In the genomic region with DNA sequence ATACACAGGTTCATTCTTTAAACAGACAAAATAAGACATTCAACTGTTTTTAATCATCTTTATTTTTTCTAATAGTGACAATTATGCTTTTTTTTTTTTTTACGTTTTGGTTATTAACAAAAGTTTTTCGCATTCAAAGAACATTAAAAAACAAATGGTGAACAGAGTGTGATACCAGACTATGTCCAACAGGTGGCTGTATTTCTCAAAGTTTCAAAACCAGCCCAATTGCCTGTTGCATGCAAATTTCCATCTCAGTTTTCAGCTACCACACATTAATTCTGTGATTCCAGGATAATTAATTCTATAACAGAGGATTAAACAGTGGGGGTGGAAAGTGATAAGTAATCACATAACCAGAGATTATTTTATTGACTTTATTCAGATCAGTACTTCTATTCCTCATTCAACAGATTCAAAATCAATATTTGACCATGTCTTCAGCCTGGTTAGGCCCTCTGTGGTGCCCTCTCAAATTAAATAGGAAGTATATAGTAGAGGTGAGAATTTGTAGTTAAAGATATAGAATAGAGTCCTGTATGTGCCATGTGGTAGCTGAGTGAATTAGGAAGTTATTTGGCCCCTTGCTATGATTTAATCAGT, we compare ENCODE assay signal across 10 cellular contexts.
DNase-seq lines count a peak whose midpoint lies in the region; ATAC-seq and TF ChIP-seq lines count a peak whose summit lies in the region.
"Had no signal": no experiment of that assay in that cellular context is flagged by ENCODE, and none has a peak within 500 bp of the region (broad histone marks: within the 10 kb centered on the region; RNA-seq: fewer than 3 reads in every experiment).

No MANE protein-coding gene starts in this region.

- TF ChIP-seq CTCF in LNCaP clone FGC (IDR thresholded peaks at IDR 0.05; ENCODE audit: control insufficient read depth, extremely low read depth, insufficient read depth) (peak; percentile 59), astrocyte of the cerebellum (IDR thresholded peaks at IDR 0.05; ENCODE audit: low read depth, low read length, missing control alignments) (peak; percentile 58), liver (IDR thresholded peaks at IDR 0.05; ENCODE audit: low read depth, low read length, missing input control) (peak; percentile 67)

- H3K27me3 ChIP-seq in liver (ENCODE audit: control insufficient read depth in 4 of 4, insufficient read depth in 4 of 4, low read length in 3 of 4) = peaks cover 0 to 2% (median under 1%) of the 10 kb centered on the region in 4 donors

- H3K36me3 ChIP-seq in liver (ENCODE audit: control insufficient read depth in 4 of 4, insufficient read depth in 3 of 4, low read depth in 1 of 4, low read length in 3 of 4) = no peaks in the 10 kb centered on the region

- no peaks in the 10 kb centered on the region for H3K4me1 Mint-ChIP-seq in activated CD4-positive, alpha-beta T cell treated with anti-CD3 and anti-CD28 coated beads, Interleukin-2, amount 10 ng/mL, durations not matched to agents 24 days and 14 days
- H3K4me1 Mint-ChIP-seq: activated naive CD8-positive, alpha-beta T cell treated with anti-CD3 and anti-CD28 coated beads, Interleukin-2, amount 10 ng/mL, durations not matched to agents 7 days and 5 days had no signal

- TF ChIP-seq RAD21 in liver (IDR thresholded peaks at IDR 0.05) = peak; percentile 79 to 82

- peaks cover 4% of the 10 kb centered on the region for H3K27me3 Mint-ChIP-seq in activated CD4-positive, alpha-beta T cell treated with anti-CD3 and anti-CD28 coated beads, Interleukin-2, amount 10 ng/mL, durations not matched to agents 24 days and 14 days

- no peaks in the 10 kb centered on the region for H3K4me1 ChIP-seq in liver (ENCODE audit: control insufficient read depth in 4 of 4, insufficient read depth in 4 of 4, low read length in 3 of 4)

- no peaks in the 10 kb centered on the region for H3K9me3 ChIP-seq in liver (ENCODE audit: control insufficient read depth in 4 of 4, low read length in 3 of 4)

- in situ Hi-C loops in astrocyte of the cerebellum (cut with HindIII; ENCODE audit: low sequenced_read_pairs) = loop anchor here (25.0 kb wide), 1 partner anchor 411 kb away; no protein-coding TSS in a partner anchor

- H3K36me3 Mint-ChIP-seq in activated CD4-positive, alpha-beta T cell treated with anti-CD3 and anti-CD28 coated beads, Interleukin-2, amount 10 ng/mL, durations not matched to agents 24 days and 14 days (ENCODE audit: low read depth) = no peaks in the 10 kb centered on the region
- H3K36me3 Mint-ChIP-seq: activated naive CD8-positive, alpha-beta T cell treated with anti-CD3 and anti-CD28 coated beads, Interleukin-2, amount 10 ng/mL, durations not matched to agents 7 days and 5 days; CD4-positive, alpha-beta memory T cell had no signal

- no peak overlapping the region for H3K4me3 ChIP-seq in LNCaP clone FGC (ENCODE audit: low read depth, low read length)
- no peak overlapping the region for H3K4me3 ChIP-seq in astrocyte of the cerebellum (ENCODE audit: low read depth, low read length)
- no peak overlapping the region for H3K4me3 ChIP-seq in liver (ENCODE audit: low read depth in 1 of 3, low read length in 3 of 3)

- H3K27ac ChIP-seq in liver (ENCODE audit: low read depth in 1 of 2, low read length in 2 of 2) = no peak overlapping the region

- no peak overlapping the region for H3K4me3 Mint-ChIP-seq in activated CD4-positive, alpha-beta T cell treated with anti-CD3 and anti-CD28 coated beads, Interleukin-2, amount 10 ng/mL, durations not matched to agents 24 days and 14 days
- H3K4me3 Mint-ChIP-seq: activated naive CD8-positive, alpha-beta T cell treated with anti-CD3 and anti-CD28 coated beads, Interleukin-2, amount 10 ng/mL, durations not matched to agents 7 days and 5 days; CD4-positive, alpha-beta memory T cell had no signal

- H3K9ac ChIP-seq in liver (ENCODE audit: low read depth in 1 of 2, low read length in 2 of 2) = no peak overlapping the region

- peak; percentile 80 for ATAC-seq in GM21723 (IDR thresholded peaks at IDR 0.05; ENCODE audit: unreplicated experiment)
- no peak for ATAC-seq in HG03457 (IDR thresholded peaks at IDR 0.05; ENCODE audit: unreplicated experiment)

- intact Hi-C loops in activated CD4-positive, alpha-beta T cell treated with anti-CD3 and anti-CD28 coated beads, Interleukin-2, amount 10 ng/mL, durations not matched to agents 24 days and 14 days (cut with micrococcal nuclease) = loop anchor here (2.0 to 10.0 kb wide), 4 partner anchors 151 to 784 kb away; no protein-coding TSS in a partner anchor

- H3K9me3 Mint-ChIP-seq in activated CD4-positive, alpha-beta T cell treated with anti-CD3 and anti-CD28 coated beads, Interleukin-2, amount 10 ng/mL, durations not matched to agents 24 days and 14 days = peaks cover 7% of the 10 kb centered on the region
- H3K9me3 Mint-ChIP-seq: activated naive CD8-positive, alpha-beta T cell treated with anti-CD3 and anti-CD28 coated beads, Interleukin-2, amount 10 ng/mL, durations not matched to agents 7 days and 5 days had no signal

- peak in 2 of 3 experiments; percentile 17 to 51 for DNase-seq in NCI-H1417 (lab: John Stamatoyannopoulos, UW)
- no peak for DNase-seq in NCI-H1417 treated with DMSO at 0.1 percent for 48 hours (lab: John Stamatoyannopoulos, UW)
- DNase-seq in LNCaP clone FGC (ENCODE audit: low read depth) = no peak
- peak; percentile 36 for DNase-seq in astrocyte of the cerebellum (ENCODE audit: low read depth)
- no peak for DNase-seq in activated CD4-positive, alpha-beta T cell treated with anti-CD3 and anti-CD28 coated beads, Interleukin-2, amount 10 ng/mL, durations not matched to agents 24 days and 14 days
- DNase-seq: activated naive CD8-positive, alpha-beta T cell treated with anti-CD3 and anti-CD28 coated beads, Interleukin-2, amount 10 ng/mL, durations not matched to agents 7 days and 5 days had no signal

- WGBS in liver = 23% methylated on average over 2 of the region's 2 CpGs

- no peak overlapping the region for H3K27ac Mint-ChIP-seq in activated CD4-positive, alpha-beta T cell treated with anti-CD3 and anti-CD28 coated beads, Interleukin-2, amount 10 ng/mL, durations not matched to agents 24 days and 14 days
- H3K27ac Mint-ChIP-seq: activated naive CD8-positive, alpha-beta T cell treated with anti-CD3 and anti-CD28 coated beads, Interleukin-2, amount 10 ng/mL, durations not matched to agents 7 days and 5 days; CD4-positive, alpha-beta memory T cell had no signal

TF ChIP-seq in liver, 16 proteins besides CTCF, POLR2A, EP300 and RAD21:
- TF ChIP-seq ATF3 (IDR thresholded peaks at IDR 0.05) = no peak
- TF ChIP-seq, protein P1, sequence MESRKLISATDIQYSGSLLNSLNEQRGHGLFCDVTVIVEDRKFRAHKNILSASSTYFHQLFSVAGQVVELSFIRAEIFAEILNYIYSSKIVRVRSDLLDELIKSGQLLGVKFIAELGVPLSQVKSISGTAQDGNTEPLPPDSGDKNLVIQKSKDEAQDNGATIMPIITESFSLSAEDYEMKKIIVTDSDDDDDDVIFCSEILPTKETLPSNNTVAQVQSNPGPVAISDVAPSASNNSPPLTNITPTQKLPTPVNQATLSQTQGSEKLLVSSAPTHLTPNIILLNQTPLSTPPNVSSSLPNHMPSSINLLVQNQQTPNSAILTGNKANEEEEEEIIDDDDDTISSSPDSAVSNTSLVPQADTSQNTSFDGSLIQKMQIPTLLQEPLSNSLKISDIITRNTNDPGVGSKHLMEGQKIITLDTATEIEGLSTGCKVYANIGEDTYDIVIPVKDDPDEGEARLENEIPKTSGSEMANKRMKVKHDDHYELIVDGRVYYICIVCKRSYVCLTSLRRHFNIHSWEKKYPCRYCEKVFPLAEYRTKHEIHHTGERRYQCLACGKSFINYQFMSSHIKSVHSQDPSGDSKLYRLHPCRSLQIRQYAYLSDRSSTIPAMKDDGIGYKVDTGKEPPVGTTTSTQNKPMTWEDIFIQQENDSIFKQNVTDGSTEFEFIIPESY (IDR thresholded peaks at IDR 0.05) = no peak
- TF ChIP-seq EGR1 (IDR thresholded peaks at IDR 0.05; ENCODE audit: low read depth in 2 of 2) = no peak
- TF ChIP-seq NR2F2 (IDR thresholded peaks at IDR 0.05) = no peak
- no peak for TF ChIP-seq REST (IDR thresholded peaks at IDR 0.05)
- no peak for TF ChIP-seq FOXA1 (IDR thresholded peaks at IDR 0.05)
- no peak for TF ChIP-seq JUND (IDR thresholded peaks at IDR 0.05)

Comparison
In these comparisons a context has a peak if more than half of its experiments do, and no peak if none do; other contexts are left out.
1. DNase-seq: peak in NCI-H1417 (2 of 3) and astrocyte of the cerebellum (single experiment); none in NCI-H1417 treated with DMSO at 0.1 percent for 48 hours (single experiment), LNCaP clone FGC (single experiment) and activated CD4-positive, alpha-beta T cell treated with anti-CD3 and anti-CD28 coated beads, Interleukin-2, amount 10 ng/mL, durations not matched to agents 24 days and 14 days (single experiment).
2. Peak in every context shown above with its lines, with median percentiles within 50 percentile points of each other: CTCF ChIP-seq.